In genomic region chr21:29390778-29391177, GRCh38 we compare ENCODE assay signal across 27 cellular contexts.
DNase-seq lines count a peak whose midpoint lies in the region; ATAC-seq and TF ChIP-seq lines count a peak whose summit lies in the region.
"Had no signal": no experiment of that assay in that cellular context is flagged by ENCODE, and none has a peak within 500 bp of the region (broad histone marks: within the 10 kb centered on the region; RNA-seq: fewer than 3 reads in every experiment).

No MANE protein-coding gene starts in this region.

- H3K4me3 Mint-ChIP-seq in neural crest cell: no peak overlapping the region
- H3K4me3 Mint-ChIP-seq: CD4-positive, alpha-beta T cell; GM23338; H9; HFFc6 had no signal

- H3K27ac ChIP-seq in A673 (ENCODE audit: low read depth, low read length, poor library complexity, severe bottlenecking): no peak overlapping the region
- no peak overlapping the region for H3K27ac ChIP-seq in dorsolateral prefrontal cortex
- H3K27ac ChIP-seq: 22Rv1; BLaER1 treated with 17β-estradiol and CSF1 and Interleukin-3, amounts not matched to agents 10 nM and 100 nM; Peyer's patch had no signal

- H3K4me3 ChIP-seq in A673 (ENCODE audit: low read depth, low read length, poor library complexity, severe bottlenecking) (no peak overlapping the region), fibroblast of villous mesenchyme (ENCODE audit: low read depth, low read length) (no peak overlapping the region), dorsolateral prefrontal cortex (no peak overlapping the region)
- H3K4me3 ChIP-seq: BLaER1 treated with 17β-estradiol and CSF1 and Interleukin-3, amounts not matched to agents 10 nM and 100 nM; GM23338; MG63; Peyer's patch had no signal

- intact Hi-C loops in A673 (cut with micrococcal nuclease; ENCODE audit: unreplicated experiment) (no loop called here), dorsolateral prefrontal cortex (cut with DNase I) (no loop called here)

- POLR2A ChIA-PET in A673 (lab: Charles Lee; ENCODE audit: low non-redundant PET): no interaction called here

- TF ChIP-seq CTCF in A673 (conservative IDR thresholded peaks at IDR 0.05; ENCODE audit: low read depth, low read length): no peak
- TF ChIP-seq CTCF in fibroblast of villous mesenchyme (IDR thresholded peaks at IDR 0.05; ENCODE audit: insufficient read depth, low read depth, low read length): no peak
- no peak for TF ChIP-seq CTCF in neural crest cell (conservative IDR thresholded peaks at IDR 0.05)
- TF ChIP-seq CTCF in dorsolateral prefrontal cortex (IDR thresholded peaks at IDR 0.05 in 54 of 56, conservative IDR thresholded peaks at IDR 0.05 in 2 of 56; ENCODE audit: low read depth in 1 of 56, partially characterized antibody in 56 of 56): no peak

- CTCF ChIA-PET in A673 (lab: Charles Lee): no interaction called here

- no peaks in the 10 kb centered on the region for H3K27me3 Mint-ChIP-seq in neural crest cell (ENCODE audit: low read depth)
- H3K27me3 Mint-ChIP-seq: CD4-positive, alpha-beta T cell had no signal

- peaks cover 5% of the 10 kb centered on the region for H3K9me3 ChIP-seq in A673 (ENCODE audit: low read depth, low read length, poor library complexity, severe bottlenecking)
- H3K9me3 ChIP-seq: MG63, Peyer's patch had no signal

- no peaks in the 10 kb centered on the region for H3K36me3 ChIP-seq in A673 (ENCODE audit: insufficient read depth, low read length, poor library complexity, severe bottlenecking)
- H3K36me3 ChIP-seq: Peyer's patch had no signal

- ATAC-seq in GM18873 (IDR thresholded peaks at IDR 0.05; ENCODE audit: low FRiP score, unreplicated experiment): no peak
- ATAC-seq: GM23338, SK-N-SH treated with all-trans-retinoic acid at 6 μM for 48 hours had no signal

- H3K9me3 Mint-ChIP-seq in neural crest cell: peaks cover 6% of the 10 kb centered on the region
- H3K9me3 Mint-ChIP-seq: CD4-positive, alpha-beta T cell; HFFc6 had no signal

- H3K27ac Mint-ChIP-seq in neural crest cell (ENCODE audit: unreplicated experiment): peak overlapping the region; percentile 54
- H3K27ac Mint-ChIP-seq: CD4-positive, alpha-beta T cell; GM23338; H9; HFFc6 had no signal

- H3K27me3 ChIP-seq in A673 (replicated peaks; ENCODE audit: insufficient read depth, low read depth, low read length, poor library complexity) (no peaks in the 10 kb centered on the region), dorsolateral prefrontal cortex (no peaks in the 10 kb centered on the region)
- H3K27me3 ChIP-seq: BLaER1 treated with 17β-estradiol and CSF1 and Interleukin-3, amounts not matched to agents 10 nM and 100 nM; MG63; Peyer's patch had no signal

- H3K4me1 ChIP-seq in A673 (ENCODE audit: insufficient read depth, low read length, poor library complexity, severe bottlenecking): no peaks in the 10 kb centered on the region

- peaks cover 17% of the 10 kb centered on the region for H3K4me1 Mint-ChIP-seq in neural crest cell
- H3K4me1 Mint-ChIP-seq: GM23338 had no signal

- no TSS peak for BruUV-seq in A673 (replicated peaks; lab: Mats Ljungman, UMichigan)

- DNase-seq in A673 (ENCODE audit: low spot score) (peak; percentile 17), NCI-H2227 treated with DMSO at 0.1 percent for 48 hours (lab: John Stamatoyannopoulos, UW) (peak; percentile 64), fibroblast of villous mesenchyme (ENCODE audit: low read depth) (peak; percentile 55), neural crest cell (ENCODE audit: low read depth, low spot score) (no peak), dorsolateral prefrontal cortex (no peak), T1000 (lab: John Stamatoyannopoulos, UW) (no peak)
- no peak for DNase-seq in stimulated activated CD4-positive, alpha-beta T cell treated with anti-CD3 and anti-CD28 coated beads, Interleukin-2, amount 100 ng/mL, for 24 hours
- DNase-seq: AML-193; CD4-positive, alpha-beta T cell; COR-L47; DMS53; H9; HFFc6; KG1; MG63; NCI-H1105 treated with DMSO at 0.1 percent for 48 hours; NCI-H2029; NCI-H226; NCI-H510A; NCI-H69; Peyer's patch; SIG-M5 had no signal

- H3K36me3 Mint-ChIP-seq in neural crest cell (ENCODE audit: low read depth): peaks cover 22% of the 10 kb centered on the region

Comparison
In these comparisons a context has a peak if more than half of its experiments do, and no peak if none do; other contexts are left out.
1. DNase-seq: peak in A673 (single experiment), NCI-H2227 treated with DMSO at 0.1 percent for 48 hours (single experiment) and fibroblast of villous mesenchyme (single experiment); none in neural crest cell (single experiment), dorsolateral prefrontal cortex (0 of 10), T1000 (single experiment) and stimulated activated CD4-positive, alpha-beta T cell treated with anti-CD3 and anti-CD28 coated beads, Interleukin-2, amount 100 ng/mL, for 24 hours (0 of 2).